Comparison of ENCODE assay signal across 10 cellular contexts in genomic region chr2:138814123-138814883, GRCh38. TPM values are rescaled to one million over a fixed set of nuclear protein-coding genes. Genes with fewer than 3 reads are reported as not detected.
DNase-seq lines count a peak whose midpoint lies in the region; ATAC-seq, FAIRE-seq and TF ChIP-seq lines count a peak whose summit lies in the region.
"Had no signal": no experiment of that assay in that cellular context is flagged by ENCODE, and none has a peak within 500 bp of the region (broad histone marks: within the 10 kb centered on the region; RNA-seq: fewer than 3 reads in every experiment).

No MANE protein-coding gene starts in this region.

- TF ChIP-seq CTCF in osteocyte (IDR thresholded peaks at IDR 0.05) = peak; percentile 18
- TF ChIP-seq CTCF in RWPE1 (conservative IDR thresholded peaks at IDR 0.05; ENCODE audit: low read depth) = no peak

- H3K4me1 Mint-ChIP-seq in osteocyte (ENCODE audit: unreplicated experiment) = no peaks in the 10 kb centered on the region
- H3K4me1 Mint-ChIP-seq: memory B cell had no signal

- peaks cover 18% of the 10 kb centered on the region for H3K27me3 Mint-ChIP-seq in osteocyte (ENCODE audit: unreplicated experiment)

- ATAC-seq in GM21825 (IDR thresholded peaks at IDR 0.05; ENCODE audit: unreplicated experiment) = no peak

- H3K4me3 Mint-ChIP-seq in osteocyte (ENCODE audit: unreplicated experiment) = no peak overlapping the region
- H3K4me3 Mint-ChIP-seq: memory B cell had no signal

- DNase-seq in NCI-H1436 treated with DMSO at 0.1 percent for 48 hours (lab: John Stamatoyannopoulos, UW) = peak; percentile 3
- DNase-seq in NCI-H1436 (lab: John Stamatoyannopoulos, UW) = no peak
- DNase-seq in NCI-H1105 (lab: John Stamatoyannopoulos, UW) = peak; percentile 58
- peak; percentile 13 for DNase-seq in UCSD-AML1 (lab: John Stamatoyannopoulos, UW; ENCODE audit: unreplicated experiment)
- no peak for DNase-seq in osteocyte (ENCODE audit: extremely low spot score, unreplicated experiment)
- DNase-seq in RWPE1 (ENCODE audit: low spot score) = no peak
- no peak for DNase-seq in frontal cortex (ENCODE audit: low spot score in 2 of 2)

- no peak for FAIRE-seq in frontal cortex (lab: Jason Lieb, UNC)
- FAIRE-seq: H54 had no signal

- no peaks in the 10 kb centered on the region for H3K9me3 Mint-ChIP-seq in osteocyte (ENCODE audit: unreplicated experiment)
- H3K9me3 Mint-ChIP-seq: memory B cell had no signal

- no peaks in the 10 kb centered on the region for H3K36me3 Mint-ChIP-seq in osteocyte (ENCODE audit: unreplicated experiment)
- H3K36me3 Mint-ChIP-seq: memory B cell had no signal

- no peak overlapping the region for H3K27ac Mint-ChIP-seq in osteocyte (ENCODE audit: unreplicated experiment)
- H3K27ac Mint-ChIP-seq: memory B cell had no signal

- CTCF ChIA-PET in RWPE1 (lab: Yijun Ruan, JAX) = interaction anchor here (1.4 kb wide), 1 partner anchor 13 kb away, joined by 4 read pairs; no protein-coding TSS in a partner anchor

- H3K27ac ChIP-seq in RWPE1 = no peak overlapping the region

- POLR2A ChIA-PET in RWPE1 (lab: Yijun Ruan, JAX; ENCODE audit: low non-redundant PET) = no interaction called here

RNA-seq across cellular contexts. Expression of gene NXPH2, which starts 34.1 kb away (rescaled TPM):
- total RNA-seq in osteocyte (not detected in 2 replicates), frontal cortex (25.7 TPM)

Comparison
In these comparisons a context has a peak if more than half of its experiments do, and no peak if none do; other contexts are left out.
1. DNase-seq: peak in NCI-H1436 treated with DMSO at 0.1 percent for 48 hours (single experiment), NCI-H1105 (single experiment) and UCSD-AML1 (single experiment); none in NCI-H1436 (single experiment), osteocyte (single experiment), RWPE1 (single experiment) and frontal cortex (0 of 2).
2. RNA of gene NXPH2, which starts 34.1 kb away (total RNA-seq): 25.7 TPM in frontal cortex (single experiment); not detected in osteocyte; every median in the first group is over 10 times any median in the second.